1 cellular context compared by ENCODE assay signal in genomic region chr6:111984516-111985201, GRCh38.
TF ChIP-seq lines count a peak whose summit lies in the region.

No MANE protein-coding gene starts in this region.

TF ChIP-seq in WTC11, 78 proteins besides CTCF, POLR2A, EP300 and RAD21 (continued from another document):
- no peak for TF ChIP-seq MLX (CRISPR knock-in tag; IDR thresholded peaks at IDR 0.05)
